In genomic region chr15:75031773-75032302, GRCh38 we compare ENCODE assay signal across 18 cellular contexts.
DNase-seq lines count a peak whose midpoint lies in the region; TF ChIP-seq lines count a peak whose summit lies in the region.
"Had no signal": no experiment of that assay in that cellular context is flagged by ENCODE, and none has a peak within 500 bp of the region (broad histone marks: within the 10 kb centered on the region; RNA-seq: fewer than 3 reads in every experiment).

No MANE protein-coding gene starts in this region.

- H3K4me1 Mint-ChIP-seq in dendritic cell treated with granulocyte-macrophage colony-stimulating factor and Interleukin-4, amounts not matched to agents 40 ng/mL and 50 ng/mL, for 4 days (ENCODE audit: low read depth), result peaks cover 99% of the 10 kb centered on the region

- DNase-seq in GDM1 (lab: John Stamatoyannopoulos, UW), result peak; percentile 18
- peak; percentile 43 for DNase-seq in RPMI8226
- no peak for DNase-seq in GF-D8 (lab: John Stamatoyannopoulos, UW)
- no peak for DNase-seq in pons (ENCODE audit: low spot score)
- no peak for DNase-seq in NCI-H2171 treated with DMSO at 0.1 percent for 48 hours (lab: John Stamatoyannopoulos, UW)
- DNase-seq: activated CD4-positive, alpha-beta T cell treated with anti-CD3 and anti-CD28 coated beads, Interleukin-2, amount 50 U/mL, for 1 hour; anterior cingulate cortex; CD4-positive, alpha-beta memory T cell; effector CD4-positive, alpha-beta T cell; IMR-90; islet precursor cell; NCI-H2227 treated with DMSO at 0.1 percent for 48 hours; psoas muscle; stimulated activated CD4-positive, alpha-beta T cell treated with anti-CD3 and anti-CD28 coated beads, Interleukin-15, amount 100 ng/mL, for 24 hours; trophoblast cell had no signal

- peak overlapping the region; percentile 9 for H3K27ac ChIP-seq in neutrophil
- H3K27ac ChIP-seq: psoas muscle had no signal

- H3K36me3 ChIP-seq in neutrophil, result no peaks in the 10 kb centered on the region

- H3K9me3 Mint-ChIP-seq in dendritic cell treated with granulocyte-macrophage colony-stimulating factor and Interleukin-4, amounts not matched to agents 40 ng/mL and 50 ng/mL, for 4 days, result no peaks in the 10 kb centered on the region
- H3K9me3 Mint-ChIP-seq: activated T-helper 17 cell treated with anti-CD3 and anti-CD28 coated beads, Interleukin-2, amount 50 U/mL, for 72 hours; CD4-positive, alpha-beta memory T cell had no signal

- intact Hi-C loops in dendritic cell treated with granulocyte-macrophage colony-stimulating factor and Interleukin-4, amounts not matched to agents 40 ng/mL and 50 ng/mL, for 4 days (cut with micrococcal nuclease), result loop anchor here (5.0 kb wide), 1 partner anchor 35 kb away; no protein-coding TSS in a partner anchor

- peaks cover 10 to 12% of the 10 kb centered on the region in 2 experiments for H3K4me1 ChIP-seq in neutrophil (ENCODE audit: control insufficient read depth in 1 of 2, insufficient read depth in 1 of 2, low read depth in 1 of 2, low read length in 1 of 2)

- no peaks in the 10 kb centered on the region for H3K27me3 Mint-ChIP-seq in dendritic cell treated with granulocyte-macrophage colony-stimulating factor and Interleukin-4, amounts not matched to agents 40 ng/mL and 50 ng/mL, for 4 days
- H3K27me3 Mint-ChIP-seq: activated T-helper 17 cell treated with anti-CD3 and anti-CD28 coated beads, Interleukin-2, amount 50 U/mL, for 72 hours; CD4-positive, alpha-beta memory T cell had no signal

- no peaks in the 10 kb centered on the region for H3K27me3 ChIP-seq in neutrophil

- peak overlapping the region; percentile 27 for H3K4me3 Mint-ChIP-seq in dendritic cell treated with granulocyte-macrophage colony-stimulating factor and Interleukin-4, amounts not matched to agents 40 ng/mL and 50 ng/mL, for 4 days
- H3K4me3 Mint-ChIP-seq: activated T-helper 17 cell treated with anti-CD3 and anti-CD28 coated beads, Interleukin-2, amount 50 U/mL, for 72 hours; CD4-positive, alpha-beta memory T cell had no signal

- no peak overlapping the region for H3K4me3 ChIP-seq in neutrophil (ENCODE audit: low read depth in 1 of 2, low read length in 1 of 2)
- H3K4me3 ChIP-seq: psoas muscle had no signal

- H3K36me3 Mint-ChIP-seq in dendritic cell treated with granulocyte-macrophage colony-stimulating factor and Interleukin-4, amounts not matched to agents 40 ng/mL and 50 ng/mL, for 4 days (ENCODE audit: low read depth), result peaks cover 55% of the 10 kb centered on the region

- no peak for TF ChIP-seq CTCF in neutrophil (IDR thresholded peaks at IDR 0.05)

- H3K9me3 ChIP-seq in neutrophil, result no peaks in the 10 kb centered on the region
- H3K9me3 ChIP-seq: psoas muscle had no signal

- H3K27ac Mint-ChIP-seq in dendritic cell treated with granulocyte-macrophage colony-stimulating factor and Interleukin-4, amounts not matched to agents 40 ng/mL and 50 ng/mL, for 4 days, result peak overlapping the region; percentile 89
- H3K27ac Mint-ChIP-seq: activated T-helper 17 cell treated with anti-CD3 and anti-CD28 coated beads, Interleukin-2, amount 50 U/mL, for 72 hours had no signal

Comparison
In these comparisons a context has a peak if more than half of its experiments do, and no peak if none do; other contexts are left out.
1. DNase-seq: peak in GDM1 (single experiment) and RPMI8226 (single experiment); none in GF-D8 (single experiment), pons (single experiment) and NCI-H2171 treated with DMSO at 0.1 percent for 48 hours (single experiment).